11 cellular contexts compared by ENCODE assay signal in genomic region chr15:98858610-98859023, GRCh38.
A peak's percentile ranks its signal among the peaks of the same experiment; 100 is the strongest.
DNase-seq lines count a peak whose midpoint lies in the region; ATAC-seq and TF ChIP-seq lines count a peak whose summit lies in the region.
"Had no signal": no experiment of that assay in that cellular context is flagged by ENCODE, and none has a peak within 500 bp of the region (broad histone marks: within the 10 kb centered on the region; RNA-seq: fewer than 3 reads in every experiment).

No MANE protein-coding gene starts in this region.

- no peaks in the 10 kb centered on the region for H3K9me3 Mint-ChIP-seq in activated CD8-positive, alpha-beta memory T cell treated with anti-CD3 and anti-CD28 coated beads, Interleukin-2, amount 10 ng/mL, durations not matched to agents 7 days and 5 days (ENCODE audit: low read depth)

- TF ChIP-seq POLR2A in esophagus muscularis mucosa (IDR thresholded peaks at IDR 0.05; ENCODE audit: low read depth), result no peak
- TF ChIP-seq POLR2A in testis (IDR thresholded peaks at IDR 0.05), result no peak
- TF ChIP-seq POLR2A in suprapubic skin (IDR thresholded peaks at IDR 0.05), result no peak

- intact Hi-C loops in esophagus muscularis mucosa (cut with DNase I) (loop anchor here (5.0 kb wide), 1 partner anchor 219 kb away; no protein-coding TSS in a partner anchor), testis (cut with DNase I; ENCODE audit: low total_unique reads) (no loop called here), posterior vena cava (cut with DNase I) (no loop called here)

- H3K36me3 ChIP-seq in esophagus muscularis mucosa (no peaks in the 10 kb centered on the region), testis (ENCODE audit: low read depth, missing control alignments) (no peaks in the 10 kb centered on the region), suprapubic skin (no peaks in the 10 kb centered on the region)
- H3K36me3 ChIP-seq: left ventricle myocardium inferior had no signal

- ATAC-seq in activated CD8-positive, alpha-beta memory T cell treated with anti-CD3 and anti-CD28 coated beads, Interleukin-2, amount 10 ng/mL, durations not matched to agents 7 days and 5 days, result no peak
- no peak for ATAC-seq in HG03280 (IDR thresholded peaks at IDR 0.05; ENCODE audit: unreplicated experiment)
- ATAC-seq: HCT116 had no signal

- H3K27me3 Mint-ChIP-seq in activated CD8-positive, alpha-beta memory T cell treated with anti-CD3 and anti-CD28 coated beads, Interleukin-2, amount 10 ng/mL, durations not matched to agents 7 days and 5 days, result peaks cover 3% of the 10 kb centered on the region

- H3K9me3 ChIP-seq in esophagus muscularis mucosa (no peaks in the 10 kb centered on the region), testis (no peaks in the 10 kb centered on the region), suprapubic skin (no peaks in the 10 kb centered on the region)
- H3K9me3 ChIP-seq: left ventricle myocardium inferior had no signal

- H3K27me3 ChIP-seq in esophagus muscularis mucosa (no peaks in the 10 kb centered on the region), testis (no peaks in the 10 kb centered on the region), suprapubic skin (no peaks in the 10 kb centered on the region)

- CTCF ChIA-PET in activated CD8-positive, alpha-beta memory T cell treated with anti-CD3 and anti-CD28 coated beads, Interleukin-2, amount 10 ng/mL, durations not matched to agents 7 days and 5 days (lab: Charles Lee), result interaction anchor here (0.9 kb wide), 1 partner anchor 24 kb away, joined by 4 read pairs; no protein-coding TSS in a partner anchor

- 57% methylated on average over 9 of the region's 9 CpGs for WGBS in esophagus muscularis mucosa
- 43 to 50% methylated on average over 9 of the region's 9 CpGs for WGBS in testis, 2 donors
- 42% methylated on average over 9 of the region's 9 CpGs for WGBS in suprapubic skin

- H3K4me1 ChIP-seq in esophagus muscularis mucosa (peaks cover 38 to 89% (median 82%) of the 10 kb centered on the region in 4 donors), testis (peaks cover 49% of the 10 kb centered on the region), suprapubic skin (peaks cover 63% of the 10 kb centered on the region)

- H3K4me3 ChIP-seq in esophagus muscularis mucosa (no peak overlapping the region), testis (no peak overlapping the region), suprapubic skin (no peak overlapping the region)
- H3K4me3 ChIP-seq: left ventricle myocardium inferior had no signal

- H3K27ac Mint-ChIP-seq in activated CD8-positive, alpha-beta memory T cell treated with anti-CD3 and anti-CD28 coated beads, Interleukin-2, amount 10 ng/mL, durations not matched to agents 7 days and 5 days, result no peak overlapping the region

- TF ChIP-seq EP300 in esophagus muscularis mucosa (IDR thresholded peaks at IDR 0.05) (no peak), suprapubic skin (IDR thresholded peaks at IDR 0.05) (no peak)

- H3K36me3 Mint-ChIP-seq in activated CD8-positive, alpha-beta memory T cell treated with anti-CD3 and anti-CD28 coated beads, Interleukin-2, amount 10 ng/mL, durations not matched to agents 7 days and 5 days, result no peaks in the 10 kb centered on the region

- DNase-seq in activated CD8-positive, alpha-beta memory T cell treated with anti-CD3 and anti-CD28 coated beads, Interleukin-2, amount 10 ng/mL, durations not matched to agents 7 days and 5 days, result no peak
- DNase-seq in activated CD8-positive, alpha-beta memory T cell treated with anti-CD3 and anti-CD28 coated beads, Interleukin-2, amount 50 U/mL, for 4 hours, result no peak
- peak; percentile 36 for DNase-seq in SKM-1 (lab: John Stamatoyannopoulos, UW; ENCODE audit: unreplicated experiment)
- no peak for DNase-seq in esophagus muscularis mucosa (ENCODE audit: extremely low spot score)
- DNase-seq in testis, result no peak
- no peak for DNase-seq in suprapubic skin (ENCODE audit: low spot score in 2 of 2)
- DNase-seq in posterior vena cava (ENCODE audit: low spot score), result no peak
- DNase-seq: activated CD8-positive, alpha-beta memory T cell treated with anti-CD3 and anti-CD28 coated beads, Interleukin-2, amount 50 U/mL, for 48 hours; left ventricle myocardium inferior had no signal

- H3K27ac ChIP-seq in esophagus muscularis mucosa (replicated peaks in 1 of 4) (peak overlapping the region; percentile 4 to 91 (median 27)), testis (peak overlapping the region; percentile 58 to 61), suprapubic skin (no peak overlapping the region)
- H3K27ac ChIP-seq: left ventricle myocardium inferior had no signal

- H3K4me3 Mint-ChIP-seq in activated CD8-positive, alpha-beta memory T cell treated with anti-CD3 and anti-CD28 coated beads, Interleukin-2, amount 10 ng/mL, durations not matched to agents 7 days and 5 days, result peak overlapping the region; percentile 16

- H3K4me1 Mint-ChIP-seq in activated CD8-positive, alpha-beta memory T cell treated with anti-CD3 and anti-CD28 coated beads, Interleukin-2, amount 10 ng/mL, durations not matched to agents 7 days and 5 days, result peaks cover 21% of the 10 kb centered on the region

- TF ChIP-seq CTCF in esophagus muscularis mucosa (IDR thresholded peaks at IDR 0.05), result no peak
- TF ChIP-seq CTCF in testis (IDR thresholded peaks at IDR 0.05), result no peak
- TF ChIP-seq CTCF in suprapubic skin (IDR thresholded peaks at IDR 0.05), result no peak
